18 cellular contexts compared by ENCODE assay signal in the genomic region with DNA sequence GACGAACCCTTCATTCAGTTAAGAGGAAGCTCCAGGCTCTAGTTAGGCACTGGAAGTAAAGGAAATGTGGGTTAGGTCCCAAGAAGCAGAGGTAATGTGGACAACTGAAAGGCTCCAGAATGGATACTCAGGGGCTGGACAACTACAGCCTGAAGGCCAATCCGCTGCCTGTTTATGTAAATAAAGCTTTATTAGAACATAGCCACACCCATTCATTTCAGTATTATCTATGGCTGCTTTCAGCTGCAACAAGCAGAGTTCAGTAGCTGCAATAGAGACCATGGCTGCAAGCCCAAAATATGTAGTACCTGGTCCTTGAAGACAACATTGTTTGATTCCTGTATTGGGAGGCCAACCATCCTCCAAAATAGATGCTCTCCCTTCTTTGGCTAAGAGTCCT.
A peak's percentile ranks its signal among the peaks of the same experiment; 100 is the strongest.
DNase-seq lines count a peak whose midpoint lies in the region; ATAC-seq and TF ChIP-seq lines count a peak whose summit lies in the region.
"Had no signal": no experiment of that assay in that cellular context is flagged by ENCODE, and none has a peak within 500 bp of the region (broad histone marks: within the 10 kb centered on the region; RNA-seq: fewer than 3 reads in every experiment).

No MANE protein-coding gene starts in this region.

- peak overlapping the region; percentile 85 for H3K14ac ChIP-seq in IMR-90 (replicated peaks; ENCODE audit: low read depth, low read length)

- no peak overlapping the region for H3K4me3 ChIP-seq in IMR-90 (ENCODE audit: insufficient read depth, low read depth, low read length)
- H3K4me3 ChIP-seq: BLaER1, HAP-1 had no signal

- peaks cover 2% of the 10 kb centered on the region for H3K36me3 Mint-ChIP-seq in activated naive CD8-positive, alpha-beta T cell
- peaks cover 1% of the 10 kb centered on the region for H3K36me3 Mint-ChIP-seq in activated naive CD8-positive, alpha-beta T cell treated with anti-CD3 and anti-CD28 coated beads, Interleukin-2, amount 50 U/mL, for 24 hours (ENCODE audit: low read depth)
- peaks cover 14% of the 10 kb centered on the region for H3K36me3 Mint-ChIP-seq in dendritic cell treated with granulocyte-macrophage colony-stimulating factor and Interleukin-4, amounts not matched to agents 40 ng/mL and 50 ng/mL, for 4 days (ENCODE audit: low read depth)
- peaks cover 5% of the 10 kb centered on the region for H3K36me3 Mint-ChIP-seq in stimulated activated memory B cell treated with anti-CD40 and anti-IgM and Interleukin-4, amounts not matched to agents 10 μg/mL and 1 μg/mL and 100 μg/mL, for 72 hours

- H3K79me1 ChIP-seq in IMR-90 (ENCODE audit: low read depth in 1 of 2, low read length in 2 of 2): peaks cover 37 to 77% of the 10 kb centered on the region in 2 experiments

- H3K4ac ChIP-seq in IMR-90 (ENCODE audit: low read depth, low read length): peak overlapping the region; percentile 72

- H3K4me2 ChIP-seq in IMR-90 (ENCODE audit: low read depth, low read length): no peak overlapping the region
- H3K4me2 ChIP-seq: BLaER1 had no signal

- H3K36me3 ChIP-seq in IMR-90 (ENCODE audit: control insufficient read depth, insufficient read depth, low read length): no peaks in the 10 kb centered on the region
- H3K36me3 ChIP-seq: HAP-1 had no signal

- in situ Hi-C loops in IMR-90 (cut with MboI; ENCODE audit: low sequenced_read_pairs): no loop called here

- peak overlapping the region; percentile 48; the same call in 1 of the 2 replicates for H3K23ac ChIP-seq in IMR-90 (ENCODE audit: low read depth, low read length)

- H3K27me3 ChIP-seq in IMR-90 (ENCODE audit: control insufficient read depth, insufficient read depth, low read length): no peaks in the 10 kb centered on the region
- H3K27me3 ChIP-seq: BLaER1 had no signal

- peak overlapping the region; percentile 76 for H2AK5ac ChIP-seq in IMR-90 (ENCODE audit: low read depth, low read length)

- no peaks in the 10 kb centered on the region for H3K9me3 ChIP-seq in IMR-90 (ENCODE audit: control insufficient read depth, insufficient read depth, low read length)
- H3K9me3 ChIP-seq: BLaER1, HAP-1 had no signal

- WGBS in IMR-90 (ENCODE audit: extremely low coverage in 2 of 2, insufficient read length in 1 of 2), 2 experiments: no CpG with 5 or more reads among the region's 2 CpGs

- H3K9ac ChIP-seq in IMR-90 (ENCODE audit: low read depth, low read length): no peak overlapping the region
- H3K9ac ChIP-seq: BLaER1 had no signal

- peak overlapping the region; percentile 68 for H4K91ac ChIP-seq in IMR-90 (ENCODE audit: insufficient read depth, low read depth, low read length)

- TF ChIP-seq CTCF in IMR-90 (conservative IDR thresholded peaks at IDR 0.05; ENCODE audit: low read depth, low read length): no peak

- 0 out of 4 replicates have a peak overlapping the region, but pooled peaks of 1 of the 2 experiments have one; percentile 66 for H4K8ac ChIP-seq in IMR-90 (ENCODE audit: low read depth in 2 of 2, low read length in 2 of 2)

- H2BK20ac ChIP-seq in IMR-90 (ENCODE audit: low read depth, low read length): peak overlapping the region; percentile 64; the same call in 1 of the 2 replicates

- peak overlapping the region; percentile 66 for H2BK120ac ChIP-seq in IMR-90 (ENCODE audit: low read depth, low read length)

- H3K18ac ChIP-seq in IMR-90 (ENCODE audit: low read depth, low read length): no peak overlapping the region

- intact Hi-C loops in IMR-90 (cut with micrococcal nuclease): no loop called here
- intact Hi-C loops in dendritic cell treated with granulocyte-macrophage colony-stimulating factor and Interleukin-4, amounts not matched to agents 40 ng/mL and 50 ng/mL, for 4 days (cut with micrococcal nuclease): loop anchor here (5.0 kb wide), 1 partner anchor 49 kb away; no protein-coding TSS in a partner anchor

- TF ChIP-seq RAD21 in IMR-90 (IDR thresholded peaks at IDR 0.05; ENCODE audit: low read length): no peak

- peaks cover 51% of the 10 kb centered on the region for H3K4me1 Mint-ChIP-seq in activated naive CD8-positive, alpha-beta T cell (ENCODE audit: low read depth)
- H3K4me1 Mint-ChIP-seq in activated naive CD8-positive, alpha-beta T cell treated with anti-CD3 and anti-CD28 coated beads, Interleukin-2, amount 50 U/mL, for 24 hours: peaks cover 64% of the 10 kb centered on the region
- H3K4me1 Mint-ChIP-seq in dendritic cell treated with granulocyte-macrophage colony-stimulating factor and Interleukin-4, amounts not matched to agents 40 ng/mL and 50 ng/mL, for 4 days (ENCODE audit: low read depth): peaks cover 63% of the 10 kb centered on the region
- H3K4me1 Mint-ChIP-seq in stimulated activated memory B cell treated with anti-CD40 and anti-IgM and Interleukin-4, amounts not matched to agents 10 μg/mL and 1 μg/mL and 100 μg/mL, for 72 hours: peaks cover 35% of the 10 kb centered on the region

- POLR2A ChIA-PET in IMR-90 (lab: Charles Lee; ENCODE audit: unreplicated experiment): no interaction called here

- peak overlapping the region; percentile 75; the same call in 2 of the 3 replicates for H2BK15ac ChIP-seq in IMR-90 (ENCODE audit: low read depth, low read length)

- peak overlapping the region; percentile 7 for H2BK5ac ChIP-seq in IMR-90 (ENCODE audit: low read depth, low read length, poor library complexity, severe bottlenecking)

- dilution Hi-C loops in IMR-90 (cut with HindIII; ENCODE audit: low sequenced_read_pairs, unreplicated experiment): no loop called here

- H2AK9ac ChIP-seq in IMR-90 (replicated peaks; ENCODE audit: low read depth, low read length, poor library complexity): no peak overlapping the region

- H3K27ac Mint-ChIP-seq in activated naive CD8-positive, alpha-beta T cell: peak overlapping the region; percentile 9
- no peak overlapping the region for H3K27ac Mint-ChIP-seq in activated naive CD8-positive, alpha-beta T cell treated with anti-CD3 and anti-CD28 coated beads, Interleukin-2, amount 50 U/mL, for 24 hours
- peak overlapping the region; percentile 92 for H3K27ac Mint-ChIP-seq in dendritic cell treated with granulocyte-macrophage colony-stimulating factor and Interleukin-4, amounts not matched to agents 40 ng/mL and 50 ng/mL, for 4 days
- peak overlapping the region; percentile 58 for H3K27ac Mint-ChIP-seq in stimulated activated memory B cell treated with anti-CD40 and anti-IgM and Interleukin-4, amounts not matched to agents 10 μg/mL and 1 μg/mL and 100 μg/mL, for 72 hours

- DNase-seq in activated naive CD8-positive, alpha-beta T cell treated with anti-CD3 and anti-CD28 coated beads, Interleukin-2, amount 50 U/mL, for 24 hours: no peak
- DNase-seq in IMR-90: no peak
- no peak for DNase-seq in substantia nigra (lab: John Stamatoyannopoulos, UW)
- DNase-seq in DMS79 treated with DMSO at 0.1 percent for 48 hours (lab: John Stamatoyannopoulos, UW): no peak
- DNase-seq: DND-41, NCI-H1105 treated with DMSO at 0.1 percent for 48 hours, NCI-H1694, NCI-H2081 treated with DMSO at 0.1 percent for 48 hours, NCI-H82, OCI-M1, RPMI8226, SIG-M5 had no signal

- H3K4me1 ChIP-seq in IMR-90 (ENCODE audit: control insufficient read depth, insufficient read depth, low read length): peaks cover 25% of the 10 kb centered on the region

- H2AFZ ChIP-seq in IMR-90 (replicated peaks; ENCODE audit: low read length, poor library complexity): no peak overlapping the region

- no peak overlapping the region for H3K56ac ChIP-seq in IMR-90 (ENCODE audit: extremely low read depth, insufficient read depth, low read length)

- H4K20me1 ChIP-seq in IMR-90 (ENCODE audit: insufficient read depth, low read length): peaks cover 3% of the 10 kb centered on the region; the same call in 1 of the 2 replicates

- no peak overlapping the region; the same call in 1 of the 2 replicates for H3K27ac ChIP-seq in IMR-90 (ENCODE audit: insufficient read depth, low read length)
- no peak overlapping the region for H3K27ac ChIP-seq in substantia nigra (ENCODE audit: low read depth, low read length, poor library complexity, severe bottlenecking)
- H3K27ac ChIP-seq: BLaER1 had no signal

- no peaks in the 10 kb centered on the region for H3K9me3 Mint-ChIP-seq in activated naive CD8-positive, alpha-beta T cell (ENCODE audit: low read depth)
- H3K9me3 Mint-ChIP-seq in activated naive CD8-positive, alpha-beta T cell treated with anti-CD3 and anti-CD28 coated beads, Interleukin-2, amount 50 U/mL, for 24 hours: no peaks in the 10 kb centered on the region
- H3K9me3 Mint-ChIP-seq in dendritic cell treated with granulocyte-macrophage colony-stimulating factor and Interleukin-4, amounts not matched to agents 40 ng/mL and 50 ng/mL, for 4 days: no peaks in the 10 kb centered on the region
- H3K9me3 Mint-ChIP-seq in stimulated activated memory B cell treated with anti-CD40 and anti-IgM and Interleukin-4, amounts not matched to agents 10 μg/mL and 1 μg/mL and 100 μg/mL, for 72 hours: no peaks in the 10 kb centered on the region

- peak overlapping the region; percentile 11; the same call in 1 of the 2 replicates for H4K5ac ChIP-seq in IMR-90 (ENCODE audit: low read depth, low read length)

- BruUV-seq in IMR-90 (replicated peaks; lab: Mats Ljungman, UMichigan): no TSS peak

- no peak for ATAC-seq in activated naive CD8-positive, alpha-beta T cell treated with anti-CD3 and anti-CD28 coated beads, Interleukin-2, amount 50 U/mL, for 24 hours
- ATAC-seq in IMR-90 (ENCODE audit: low read depth): no peak
- no peak for ATAC-seq in stimulated activated memory B cell treated with anti-CD40 and anti-IgM and Interleukin-4, amounts not matched to agents 10 μg/mL and 1 μg/mL and 100 μg/mL, for 72 hours
- ATAC-seq: SK-N-SH treated with all-trans-retinoic acid at 6 μM for 48 hours had no signal

- H3K9me1 ChIP-seq in IMR-90 (ENCODE audit: insufficient read depth, low read length): peaks cover 33% of the 10 kb centered on the region

- TF ChIP-seq POLR2A in IMR-90 (IDR thresholded peaks at IDR 0.05; ENCODE audit: low read depth, low read length): no peak

- no peaks in the 10 kb centered on the region for H3K27me3 Mint-ChIP-seq in activated naive CD8-positive, alpha-beta T cell
- no peaks in the 10 kb centered on the region for H3K27me3 Mint-ChIP-seq in activated naive CD8-positive, alpha-beta T cell treated with anti-CD3 and anti-CD28 coated beads, Interleukin-2, amount 50 U/mL, for 24 hours
- no peaks in the 10 kb centered on the region for H3K27me3 Mint-ChIP-seq in dendritic cell treated with granulocyte-macrophage colony-stimulating factor and Interleukin-4, amounts not matched to agents 40 ng/mL and 50 ng/mL, for 4 days
- no peaks in the 10 kb centered on the region for H3K27me3 Mint-ChIP-seq in stimulated activated memory B cell treated with anti-CD40 and anti-IgM and Interleukin-4, amounts not matched to agents 10 μg/mL and 1 μg/mL and 100 μg/mL, for 72 hours

- CTCF ChIA-PET in IMR-90 (lab: Yijun Ruan, JAX): no interaction called here

- no peak overlapping the region for H3K4me3 Mint-ChIP-seq in activated naive CD8-positive, alpha-beta T cell
- H3K4me3 Mint-ChIP-seq in activated naive CD8-positive, alpha-beta T cell treated with anti-CD3 and anti-CD28 coated beads, Interleukin-2, amount 50 U/mL, for 24 hours: no peak overlapping the region
- no peak overlapping the region for H3K4me3 Mint-ChIP-seq in dendritic cell treated with granulocyte-macrophage colony-stimulating factor and Interleukin-4, amounts not matched to agents 40 ng/mL and 50 ng/mL, for 4 days
- H3K4me3 Mint-ChIP-seq in stimulated activated memory B cell treated with anti-CD40 and anti-IgM and Interleukin-4, amounts not matched to agents 10 μg/mL and 1 μg/mL and 100 μg/mL, for 72 hours: no peak overlapping the region
